ENCODE assay signal across 1 cellular context in genomic region chr5:72355706-72356299, GRCh38.
TF ChIP-seq lines count a peak whose summit lies in the region.

No MANE protein-coding gene starts in this region.

TF ChIP-seq in HepG2, 621 proteins besides CTCF, POLR2A, EP300 and RAD21 (continued from another document):
- TF ChIP-seq, protein P1, sequence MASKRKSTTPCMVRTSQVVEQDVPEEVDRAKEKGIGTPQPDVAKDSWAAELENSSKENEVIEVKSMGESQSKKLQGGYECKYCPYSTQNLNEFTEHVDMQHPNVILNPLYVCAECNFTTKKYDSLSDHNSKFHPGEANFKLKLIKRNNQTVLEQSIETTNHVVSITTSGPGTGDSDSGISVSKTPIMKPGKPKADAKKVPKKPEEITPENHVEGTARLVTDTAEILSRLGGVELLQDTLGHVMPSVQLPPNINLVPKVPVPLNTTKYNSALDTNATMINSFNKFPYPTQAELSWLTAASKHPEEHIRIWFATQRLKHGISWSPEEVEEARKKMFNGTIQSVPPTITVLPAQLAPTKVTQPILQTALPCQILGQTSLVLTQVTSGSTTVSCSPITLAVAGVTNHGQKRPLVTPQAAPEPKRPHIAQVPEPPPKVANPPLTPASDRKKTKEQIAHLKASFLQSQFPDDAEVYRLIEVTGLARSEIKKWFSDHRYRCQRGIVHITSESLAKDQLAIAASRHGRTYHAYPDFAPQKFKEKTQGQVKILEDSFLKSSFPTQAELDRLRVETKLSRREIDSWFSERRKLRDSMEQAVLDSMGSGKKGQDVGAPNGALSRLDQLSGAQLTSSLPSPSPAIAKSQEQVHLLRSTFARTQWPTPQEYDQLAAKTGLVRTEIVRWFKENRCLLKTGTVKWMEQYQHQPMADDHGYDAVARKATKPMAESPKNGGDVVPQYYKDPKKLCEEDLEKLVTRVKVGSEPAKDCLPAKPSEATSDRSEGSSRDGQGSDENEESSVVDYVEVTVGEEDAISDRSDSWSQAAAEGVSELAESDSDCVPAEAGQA (IDR thresholded peaks at IDR 0.05; ENCODE audit: low read depth), result no peak
- TF ChIP-seq, protein P1 (CRISPR knock-in tag; IDR thresholded peaks at IDR 0.05; ENCODE audit: borderline replicate concordance), result no peak
- TF ChIP-seq ZNF253 (CRISPR knock-in tag; IDR thresholded peaks at IDR 0.05; ENCODE audit: borderline replicate concordance), result no peak
- TF ChIP-seq KLF6 (CRISPR knock-in tag; IDR thresholded peaks at IDR 0.05), result no peak
- no peak for TF ChIP-seq ZNF17 (CRISPR knock-in tag; IDR thresholded peaks at IDR 0.05)
- no peak for TF ChIP-seq TMF1 (CRISPR knock-in tag; IDR thresholded peaks at IDR 0.05; ENCODE audit: low read depth)
- TF ChIP-seq GABPA (IDR thresholded peaks at IDR 0.05; ENCODE audit: low read depth, low read length), result no peak
- TF ChIP-seq GABPA (CRISPR knock-in tag; IDR thresholded peaks at IDR 0.05; ENCODE audit: low read depth), result 0 out of 2 replicates have a peak, but pooled peaks have one; percentile 12
- TF ChIP-seq RBAK (CRISPR knock-in tag; IDR thresholded peaks at IDR 0.05), result no peak
- TF ChIP-seq ZNF614 (CRISPR knock-in tag; IDR thresholded peaks at IDR 0.05; ENCODE audit: borderline replicate concordance), result no peak
- TF ChIP-seq ZNF850 (CRISPR knock-in tag; conservative IDR thresholded peaks at IDR 0.05), result no peak
- TF ChIP-seq PITX1 (CRISPR knock-in tag; IDR thresholded peaks at IDR 0.05), result no peak
- peak; percentile 22; the same call in 1 of the 2 replicates for TF ChIP-seq STAG1 (CRISPR knock-in tag; IDR thresholded peaks at IDR 0.05)
- no peak for TF ChIP-seq ZBTB8A (CRISPR knock-in tag; IDR thresholded peaks at IDR 0.05; ENCODE audit: borderline replicate concordance, low read depth)
- no peak for TF ChIP-seq SMAD1 (CRISPR knock-in tag; IDR thresholded peaks at IDR 0.05; ENCODE audit: borderline replicate concordance, low read depth)
